Comparison of ENCODE assay signal across 9 cellular contexts in the genomic region with DNA sequence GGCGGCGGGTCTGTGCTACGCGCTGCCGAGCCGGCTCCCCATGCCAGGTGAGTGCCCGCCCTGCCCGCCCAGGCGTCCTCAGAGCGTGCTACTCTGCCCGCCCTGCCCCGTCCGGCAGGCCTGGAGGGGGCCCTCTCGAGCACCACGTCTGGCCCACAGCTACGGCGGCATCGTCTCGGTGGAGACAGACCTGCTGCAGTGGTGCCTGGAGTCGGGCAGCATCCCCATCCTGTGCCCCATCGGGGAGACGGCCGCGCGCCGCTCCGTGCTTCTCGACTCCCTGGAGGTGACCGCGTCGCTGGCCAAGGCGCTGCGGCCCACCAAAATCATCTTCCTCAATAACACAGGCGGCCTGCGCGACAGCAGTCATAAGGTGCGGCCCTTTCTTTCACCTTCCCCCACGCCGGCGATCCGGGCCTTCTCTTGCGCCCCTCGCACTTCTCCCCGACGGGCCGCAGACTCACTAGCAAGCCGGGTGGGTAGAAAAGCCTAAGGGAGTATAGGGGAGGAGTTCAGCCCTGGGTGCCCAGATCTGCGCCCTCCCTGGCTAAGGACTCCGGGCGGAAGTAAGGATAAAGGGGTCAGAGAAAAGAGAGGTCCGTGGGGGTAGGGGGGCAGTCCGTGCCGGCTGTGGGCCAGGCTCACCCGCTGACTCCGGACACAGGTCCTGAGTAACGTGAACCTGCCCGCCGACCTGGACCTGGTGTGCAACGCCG. TPM values are rescaled to one million over a fixed set of nuclear protein-coding genes. Genes with fewer than 3 reads are reported as not detected.
A peak's percentile ranks its signal among the peaks of the same experiment; 100 is the strongest.
DNase-seq lines count a peak whose midpoint lies in the region; ATAC-seq, FAIRE-seq and TF ChIP-seq lines count a peak whose summit lies in the region.
"Had no signal": no experiment of that assay in that cellular context is flagged by ENCODE, and none has a peak within 500 bp of the region (broad histone marks: within the 10 kb centered on the region; RNA-seq: fewer than 3 reads in every experiment).

No MANE protein-coding gene starts in this region.

- peak overlapping the region; percentile 92 for H3K4me3 Mint-ChIP-seq in activated naive CD4-positive, alpha-beta T cell treated with anti-CD3 and anti-CD28 coated beads, Interleukin-2, amount 50 U/mL, for 24 hours

- no peak overlapping the region for H3K27ac Mint-ChIP-seq in activated naive CD4-positive, alpha-beta T cell treated with anti-CD3 and anti-CD28 coated beads, Interleukin-2, amount 50 U/mL, for 24 hours

- ATAC-seq in right cardiac atrium (peak; percentile 9 to 10), GM18907 (IDR thresholded peaks at IDR 0.05; ENCODE audit: unreplicated experiment) (no peak)

- peaks cover 3% of the 10 kb centered on the region for H3K4me1 ChIP-seq in right cardiac atrium (ENCODE audit: control insufficient read depth, insufficient read depth, low read length)
- H3K4me1 ChIP-seq in sigmoid colon, result peaks cover 0 to 42% (median 40%) of the 10 kb centered on the region in 4 donors

- peaks cover 4% of the 10 kb centered on the region for H3K36me3 Mint-ChIP-seq in activated naive CD4-positive, alpha-beta T cell treated with anti-CD3 and anti-CD28 coated beads, Interleukin-2, amount 50 U/mL, for 24 hours

- no peak overlapping the region for H3K27ac ChIP-seq in right cardiac atrium (ENCODE audit: low read length)
- H3K27ac ChIP-seq in sigmoid colon, result peak overlapping the region in 3 of 4 donors; percentile 5 to 66 (median 33)

- TF ChIP-seq POLR2A in sigmoid colon (IDR thresholded peaks at IDR 0.05), result no peak

- intact Hi-C loops in right cardiac atrium (cut with DNase I), result loop anchor here in 1 of 4 donors (5.0 kb wide), 1 partner anchor 36 kb away; no protein-coding TSS in a partner anchor
- intact Hi-C loops in sigmoid colon (cut with DNase I), result no loop called here

- DNase-seq in GM13977 (ENCODE audit: low spot score) (peak; percentile 60), NCI-H69 (lab: John Stamatoyannopoulos, UW) (peak; percentile 72), right cardiac atrium (peak in 2 of 3 donors; percentile 60 to 75), sigmoid colon (no peak), glomerular visceral epithelial cell (ENCODE audit: extremely low spot score) (no peak), frontal cortex (ENCODE audit: low spot score in 2 of 2) (no peak)

- H3K36me3 ChIP-seq in sigmoid colon, result peaks cover 0 to 5% (median 0%) of the 10 kb centered on the region in 4 donors

- peak; percentile 33 for TF ChIP-seq CTCF in GM13977 (IDR thresholded peaks at IDR 0.05; ENCODE audit: extremely low read depth, insufficient read depth, missing control alignments)
- no peak for TF ChIP-seq CTCF in sigmoid colon (IDR thresholded peaks at IDR 0.05)

- 3% methylated on average over 60 of the region's 60 CpGs for WGBS in right cardiac atrium
- WGBS in sigmoid colon, 2 donors, result 1 to 2% methylated on average over 60 of the region's 60 CpGs

- H3K27me3 ChIP-seq in right cardiac atrium (ENCODE audit: control insufficient read depth, insufficient read depth), result no peaks in the 10 kb centered on the region
- peaks cover 22 to 65% (median 40%) of the 10 kb centered on the region in 3 donors for H3K27me3 ChIP-seq in sigmoid colon

- H3K27me3 Mint-ChIP-seq in activated naive CD4-positive, alpha-beta T cell treated with anti-CD3 and anti-CD28 coated beads, Interleukin-2, amount 50 U/mL, for 24 hours, result peaks cover 2% of the 10 kb centered on the region

- in situ Hi-C loops in GM13977 (cut with MboI; ENCODE audit: low pct_unique_long_range_greater_than_20kb, low sequenced_read_pairs, unreplicated experiment), result no loop called here

- H3K4me1 Mint-ChIP-seq in activated naive CD4-positive, alpha-beta T cell treated with anti-CD3 and anti-CD28 coated beads, Interleukin-2, amount 50 U/mL, for 24 hours, result peaks cover 25% of the 10 kb centered on the region

- no peak for FAIRE-seq in frontal cortex (lab: Jason Lieb, UNC)

- no peak for TF ChIP-seq EP300 in sigmoid colon (IDR thresholded peaks at IDR 0.05)

- H3K4me3 ChIP-seq in right cardiac atrium (ENCODE audit: low read length) (peak overlapping the region; percentile 36), sigmoid colon (peak overlapping the region; percentile 10 to 53 (median 48))

- H3K9me3 ChIP-seq in right cardiac atrium (ENCODE audit: control insufficient read depth, low read length), result no peaks in the 10 kb centered on the region
- no peaks in the 10 kb centered on the region for H3K9me3 ChIP-seq in sigmoid colon

- no peaks in the 10 kb centered on the region for H3K9me3 Mint-ChIP-seq in activated naive CD4-positive, alpha-beta T cell treated with anti-CD3 and anti-CD28 coated beads, Interleukin-2, amount 50 U/mL, for 24 hours

RNA-seq across cellular contexts. Expression of a gene that starts 1.6 kb away (rescaled TPM):
- total RNA-seq in right cardiac atrium (1 to 10 TPM; 1.2 to 4.0 (median 2.3) TPM), sigmoid colon (1 to 10 TPM in 1 of 4 donors, under 1 TPM in 3; 0.54 to 1.4 (median 0.77) TPM), frontal cortex (0.41 TPM)
- polyA plus RNA-seq in right cardiac atrium (1.8 TPM), sigmoid colon (10 to 100 TPM in 2 of 3 donors, 1 to 10 TPM in 1; 3.9 to 13.2 (median 10.9) TPM)

RNA-seq across cellular contexts. Expression of a gene that starts 8.7 kb away (rescaled TPM):
- total RNA-seq in right cardiac atrium, result 10 to 100 TPM; 13.7 to 21.1 (median 19.3) TPM
- polyA plus RNA-seq in right cardiac atrium, result 19.8 TPM
- 10 to 100 TPM; 21.3 to 37.8 (median 26.3) TPM for total RNA-seq in sigmoid colon
- polyA plus RNA-seq in sigmoid colon, result 10 to 100 TPM; 14.1 to 42.9 (median 22.2) TPM
- total RNA-seq in frontal cortex, result 41.2 TPM

RNA-seq across cellular contexts. Expression of a gene that starts 52.3 kb away (rescaled TPM):
- total RNA-seq in right cardiac atrium (not detected), sigmoid colon (1 to 10 TPM in 1 of 4 donors, not detected in 3; 3.2 TPM), frontal cortex (not detected)
- polyA plus RNA-seq in right cardiac atrium (not detected), sigmoid colon (100 to 1,000 TPM in 1 of 3 donors, 10 to 100 TPM in 2; 32.6 to 185 (median 63.1) TPM)
- total RNA-seq: T-helper 1 cell treated with Interleukin-12 subunit alpha and Interleukin-12 subunit beta and Interleukin-4 antibody, amounts not matched to agents 30 ng/mL and 1 ng/mL, for 36 hours had no signal

Comparison
In these comparisons a context has a peak if more than half of its experiments do, and no peak if none do; other contexts are left out.
1. DNase-seq: peak in GM13977 (single experiment), NCI-H69 (single experiment) and right cardiac atrium (2 of 3); none in sigmoid colon (single experiment), glomerular visceral epithelial cell (single experiment) and frontal cortex (0 of 2).